ENCODE assay signal across 25 cellular contexts in the genomic region with DNA sequence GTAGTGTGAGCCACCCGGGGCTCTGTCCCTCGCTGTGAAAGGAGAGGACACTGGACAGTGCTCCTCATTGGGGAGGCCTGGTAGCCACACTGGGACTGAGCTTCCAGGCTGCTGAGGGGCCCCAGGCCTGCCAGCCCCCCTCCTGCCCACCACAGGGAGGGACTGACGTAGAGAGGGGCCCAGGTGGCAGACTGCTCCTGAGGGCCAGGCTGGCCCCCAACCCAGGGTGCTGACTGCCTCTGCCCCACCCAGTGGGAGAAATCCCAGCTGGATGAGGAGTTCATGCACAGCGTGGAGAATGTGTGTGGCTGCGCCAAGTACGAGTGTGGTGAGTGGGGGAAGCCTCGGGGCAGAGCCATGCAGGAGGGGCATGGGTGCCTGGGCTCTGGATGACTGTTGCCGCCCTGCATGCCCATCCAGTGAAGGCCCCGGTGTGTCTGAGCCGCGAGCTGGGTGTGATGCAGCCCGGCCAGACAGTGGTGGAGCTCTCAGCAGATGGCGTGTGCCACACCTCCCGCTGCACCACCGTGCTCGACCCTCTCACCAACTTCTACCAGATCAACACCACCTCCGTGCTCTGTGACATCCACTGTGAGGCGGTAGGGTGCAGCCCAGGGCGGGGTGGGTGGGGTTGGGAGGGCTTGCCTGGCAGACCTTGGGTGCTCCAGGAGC.
"Had no signal": no experiment of that assay in that cellular context is flagged by ENCODE, and none has a peak within 500 bp of the region (broad histone marks: within the 10 kb centered on the region; RNA-seq: fewer than 3 reads in every experiment).

No MANE protein-coding gene starts in this region.

- H3K27ac ChIP-seq: esophagus squamous epithelium, hepatocyte, right lobe of liver, uterus had no signal

- DNase-seq: activated CD4-positive, alpha-beta T cell treated with anti-CD3 and anti-CD28 coated beads, Interleukin-2, amount 50 U/mL, for 1 hour; activated CD4-positive, CD25-positive, alpha-beta regulatory T cell treated with anti-CD3 and anti-CD28 coated beads, Interleukin-2, amount 50 U/mL, for 72 hours; activated CD8-positive, alpha-beta T cell treated with anti-CD3 and anti-CD28 coated beads for 36 hours; activated gamma-delta T cell treated with Interleukin-2 at 50 U/mL for 16 hours; activated naive CD8-positive, alpha-beta T cell treated with anti-CD3 and anti-CD28 coated beads, Interleukin-2, amount 50 U/mL, for 24 hours; activated T-cell treated with anti-CD3 and anti-CD28 coated beads, Interleukin-2, amount 50 U/mL, for 4 hours; amygdala; caudate nucleus; esophagus squamous epithelium; foreskin melanocyte; left cardiac atrium; left ventricle myocardium superior; mucosa of descending colon; right lobe of liver; stimulated activated CD4-positive, alpha-beta T cell treated with anti-CD3 and anti-CD28 coated beads, Interleukin-2, amount 100 ng/mL, for 48 hours; substantia nigra; T-helper 2 cell; uterus had no signal

- H3K27me3 Mint-ChIP-seq: activated CD8-positive, alpha-beta T cell treated with anti-CD3 and anti-CD28 coated beads for 36 hours; activated naive CD8-positive, alpha-beta T cell treated with anti-CD3 and anti-CD28 coated beads, Interleukin-2, amount 50 U/mL, for 24 hours; stimulated activated naive CD8-positive, alpha-beta T cell treated with anti-CD3 and anti-CD28 coated beads, Interleukin-15, Interleukin-2, amounts not matched to agents 100 ng/mL and 50 ng/mL, for 24 hours had no signal

- ATAC-seq: activated CD8-positive, alpha-beta T cell treated with anti-CD3 and anti-CD28 coated beads for 36 hours; activated naive CD8-positive, alpha-beta T cell treated with anti-CD3 and anti-CD28 coated beads, Interleukin-2, amount 50 U/mL, for 24 hours; activated T-cell treated with anti-CD3 and anti-CD28 coated beads, Interleukin-2, amount 50 U/mL, for 4 hours; activated T-helper 17 cell treated with anti-CD3 and anti-CD28 coated beads, Interleukin-2, amount 50 U/mL, for 72 hours; left cardiac atrium; left ventricle myocardium superior; mucosa of descending colon had no signal

- H3K27me3 ChIP-seq: hepatocyte, right lobe of liver, uterus had no signal

- H3K36me3 ChIP-seq: esophagus squamous epithelium, right lobe of liver, uterus had no signal

- H3K4me1 Mint-ChIP-seq: activated naive CD4-positive, alpha-beta T cell treated with anti-CD3 and anti-CD28 coated beads, Interleukin-2, amount 50 U/mL, for 24 hours; activated naive CD8-positive, alpha-beta T cell treated with anti-CD3 and anti-CD28 coated beads, Interleukin-2, amount 50 U/mL, for 24 hours; activated T-helper 17 cell treated with anti-CD3 and anti-CD28 coated beads, Interleukin-2, amount 50 U/mL, for 72 hours had no signal

- H3K4me1 ChIP-seq: esophagus squamous epithelium, right lobe of liver, uterus had no signal

- H3K9me3 Mint-ChIP-seq: activated CD8-positive, alpha-beta T cell treated with anti-CD3 and anti-CD28 coated beads for 36 hours; activated naive CD4-positive, alpha-beta T cell treated with anti-CD3 and anti-CD28 coated beads, Interleukin-2, amount 50 U/mL, for 24 hours; activated naive CD8-positive, alpha-beta T cell treated with anti-CD3 and anti-CD28 coated beads, Interleukin-2, amount 50 U/mL, for 24 hours; activated T-cell treated with anti-CD3 and anti-CD28 coated beads, Interleukin-2, amount 50 U/mL, for 4 hours; activated T-helper 17 cell treated with anti-CD3 and anti-CD28 coated beads, Interleukin-2, amount 50 U/mL, for 72 hours; dendritic cell treated with granulocyte-macrophage colony-stimulating factor and Interleukin-4, amounts not matched to agents 40 ng/mL and 50 ng/mL, for 4 days; natural killer cell treated with Interleukin-12 subunit alpha and Interleukin-12 subunit beta and Interleukin-15 and Interleukin-18, amount 100 ng/mL, for 72 hours; stimulated activated naive CD8-positive, alpha-beta T cell treated with anti-CD3 and anti-CD28 coated beads, Interleukin-15, Interleukin-2, amounts not matched to agents 100 ng/mL and 50 ng/mL, for 24 hours; type B pancreatic cell had no signal

- H3K4me3 ChIP-seq: esophagus squamous epithelium, hepatocyte, mucosa of descending colon, right lobe of liver, uterus had no signal

- H3K4me3 Mint-ChIP-seq: activated CD8-positive, alpha-beta T cell treated with anti-CD3 and anti-CD28 coated beads for 36 hours; activated naive CD4-positive, alpha-beta T cell treated with anti-CD3 and anti-CD28 coated beads, Interleukin-2, amount 50 U/mL, for 24 hours; activated naive CD8-positive, alpha-beta T cell treated with anti-CD3 and anti-CD28 coated beads, Interleukin-2, amount 50 U/mL, for 24 hours; activated T-cell treated with anti-CD3 and anti-CD28 coated beads, Interleukin-2, amount 50 U/mL, for 4 hours; activated T-helper 17 cell treated with anti-CD3 and anti-CD28 coated beads, Interleukin-2, amount 50 U/mL, for 72 hours; dendritic cell treated with granulocyte-macrophage colony-stimulating factor and Interleukin-4, amounts not matched to agents 40 ng/mL and 50 ng/mL, for 4 days; natural killer cell treated with Interleukin-12 subunit alpha and Interleukin-12 subunit beta and Interleukin-15 and Interleukin-18, amount 100 ng/mL, for 72 hours; stimulated activated naive CD8-positive, alpha-beta T cell treated with anti-CD3 and anti-CD28 coated beads, Interleukin-15, Interleukin-2, amounts not matched to agents 100 ng/mL and 50 ng/mL, for 24 hours; type B pancreatic cell had no signal

- H3K9me3 ChIP-seq: esophagus squamous epithelium, mucosa of descending colon, right lobe of liver, uterus had no signal

- H3K27ac Mint-ChIP-seq: activated CD8-positive, alpha-beta T cell treated with anti-CD3 and anti-CD28 coated beads for 36 hours; activated naive CD4-positive, alpha-beta T cell treated with anti-CD3 and anti-CD28 coated beads, Interleukin-2, amount 50 U/mL, for 24 hours; activated naive CD8-positive, alpha-beta T cell treated with anti-CD3 and anti-CD28 coated beads, Interleukin-2, amount 50 U/mL, for 24 hours; activated T-helper 17 cell treated with anti-CD3 and anti-CD28 coated beads, Interleukin-2, amount 50 U/mL, for 72 hours; dendritic cell treated with granulocyte-macrophage colony-stimulating factor and Interleukin-4, amounts not matched to agents 40 ng/mL and 50 ng/mL, for 4 days; natural killer cell treated with Interleukin-12 subunit alpha and Interleukin-12 subunit beta and Interleukin-15 and Interleukin-18, amount 100 ng/mL, for 72 hours; stimulated activated naive CD8-positive, alpha-beta T cell treated with anti-CD3 and anti-CD28 coated beads, Interleukin-15, Interleukin-2, amounts not matched to agents 100 ng/mL and 50 ng/mL, for 24 hours; type B pancreatic cell had no signal

- H3K36me3 Mint-ChIP-seq: activated naive CD4-positive, alpha-beta T cell treated with anti-CD3 and anti-CD28 coated beads, Interleukin-2, amount 50 U/mL, for 24 hours; natural killer cell treated with Interleukin-12 subunit alpha and Interleukin-12 subunit beta and Interleukin-15 and Interleukin-18, amount 100 ng/mL, for 72 hours; type B pancreatic cell had no signal
